20 cellular contexts compared by ENCODE assay signal in the genomic region with DNA sequence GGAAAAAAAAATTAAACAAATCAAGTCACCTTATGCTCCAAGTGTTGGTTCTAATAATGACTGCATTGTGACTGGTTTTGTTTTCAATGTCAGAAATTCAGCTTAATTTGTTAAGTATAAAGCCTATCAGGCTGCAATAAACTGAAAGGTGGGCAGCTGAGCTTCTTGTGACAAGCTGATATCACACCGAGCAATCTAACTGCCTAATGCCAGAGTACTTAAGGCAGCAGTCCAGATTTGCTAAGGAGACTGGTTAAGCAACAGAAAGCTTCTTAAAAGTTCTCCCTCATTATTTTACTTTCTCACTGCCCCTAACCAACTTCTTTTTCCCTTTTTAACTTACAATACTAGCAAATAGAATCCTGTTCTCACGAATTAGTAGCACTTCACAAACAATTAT.
DNase-seq lines count a peak whose midpoint lies in the region; ATAC-seq, FAIRE-seq and TF ChIP-seq lines count a peak whose summit lies in the region.
"Had no signal": no experiment of that assay in that cellular context is flagged by ENCODE, and none has a peak within 500 bp of the region (broad histone marks: within the 10 kb centered on the region; RNA-seq: fewer than 3 reads in every experiment).

No MANE protein-coding gene starts in this region.

- in situ Hi-C loops in SK-MEL-5 (cut with HindIII; ENCODE audit: low pct_unique_long_range_greater_than_20kb, low sequenced_read_pairs), result no loop called here

- peak overlapping the region; percentile 62 for H3K27ac ChIP-seq in neural progenitor cell
- H3K27ac ChIP-seq: foreskin keratinocyte, transverse colon had no signal

- H4K20me1 ChIP-seq in neural progenitor cell (ENCODE audit: low read depth), result no peaks in the 10 kb centered on the region

- peak; percentile 57 for FAIRE-seq in GM19239 (lab: Jason Lieb, UNC)
- FAIRE-seq: GM18507 had no signal

- H3K36me3 Mint-ChIP-seq in neural progenitor cell, result no peaks in the 10 kb centered on the region

- ATAC-seq in HG03442 (IDR thresholded peaks at IDR 0.05; ENCODE audit: unreplicated experiment) (no peak), GM18520 (IDR thresholded peaks at IDR 0.05; ENCODE audit: unreplicated experiment) (no peak)
- ATAC-seq: foreskin keratinocyte; left colon; stimulated activated effector memory CD8-positive, alpha-beta T cell treated with anti-CD3 and anti-CD28 coated beads, Interleukin-12 subunit alpha, Interleukin-12 subunit beta, amount 100 ng/mL, for 72 hours had no signal

- H3K9me3 ChIP-seq in neural progenitor cell (ENCODE audit: low read depth), result no peaks in the 10 kb centered on the region
- H3K9me3 ChIP-seq: transverse colon had no signal

- DNase-seq in GM19239 (ENCODE audit: insufficient read length, low spot score) (no peak), SK-MEL-5 (ENCODE audit: low read depth, low spot score) (peak; percentile 2), dermis blood vessel endothelial cell (peak; percentile 3), neural progenitor cell (ENCODE audit: low spot score) (no peak), RKO (ENCODE audit: low spot score) (no peak), nucleus accumbens (lab: John Stamatoyannopoulos, UW) (no peak)
- DNase-seq: activated CD8-positive, alpha-beta memory T cell treated with anti-CD3 and anti-CD28 coated beads, Interleukin-2, amount 50 U/mL, for 4 hours; activated gamma-delta T cell; foreskin keratinocyte; HFFc6; left colon; NCI-H2107; NCI-H774; posterior cingulate gyrus; transverse colon had no signal

- no peaks in the 10 kb centered on the region for H3K9me3 Mint-ChIP-seq in neural progenitor cell
- H3K9me3 Mint-ChIP-seq: HFFc6; stimulated activated effector memory CD8-positive, alpha-beta T cell treated with anti-CD3 and anti-CD28 coated beads, Interleukin-12 subunit alpha, Interleukin-12 subunit beta, amount 100 ng/mL, for 72 hours had no signal

- TF ChIP-seq CTCF in neural progenitor cell (IDR thresholded peaks at IDR 0.05), result no peak

- H3K27me3 Mint-ChIP-seq in neural progenitor cell (ENCODE audit: insufficient read depth, low read depth), result no peaks in the 10 kb centered on the region
- H3K27me3 Mint-ChIP-seq: B cell had no signal

- H3K4me1 Mint-ChIP-seq in neural progenitor cell, result peaks cover 18% of the 10 kb centered on the region
- H3K4me1 Mint-ChIP-seq: B cell had no signal

- H3F3A ChIP-seq in neural progenitor cell (ENCODE audit: low read depth), result peaks cover 19% of the 10 kb centered on the region

- peaks cover 17% of the 10 kb centered on the region for H3K4me1 ChIP-seq in neural progenitor cell
- H3K4me1 ChIP-seq: foreskin keratinocyte, transverse colon had no signal

- H3K9ac ChIP-seq in neural progenitor cell, result no peak overlapping the region

- no peaks in the 10 kb centered on the region for H3K36me3 ChIP-seq in neural progenitor cell
- H3K36me3 ChIP-seq: transverse colon had no signal

- no peaks in the 10 kb centered on the region for H3K27me3 ChIP-seq in neural progenitor cell
- H3K27me3 ChIP-seq: foreskin keratinocyte, transverse colon had no signal

- peak overlapping the region; percentile 43 for H3K27ac Mint-ChIP-seq in neural progenitor cell
- H3K27ac Mint-ChIP-seq: B cell; HFFc6; stimulated activated effector memory CD8-positive, alpha-beta T cell treated with anti-CD3 and anti-CD28 coated beads, Interleukin-12 subunit alpha, Interleukin-12 subunit beta, amount 100 ng/mL, for 72 hours had no signal

- H2AFZ ChIP-seq in neural progenitor cell (replicated peaks), result no peak overlapping the region

- no peak overlapping the region for H3K4me3 Mint-ChIP-seq in neural progenitor cell
- H3K4me3 Mint-ChIP-seq: B cell; HFFc6; stimulated activated effector memory CD8-positive, alpha-beta T cell treated with anti-CD3 and anti-CD28 coated beads, Interleukin-12 subunit alpha, Interleukin-12 subunit beta, amount 100 ng/mL, for 72 hours had no signal

- H3K4me2 ChIP-seq in neural progenitor cell, result no peak overlapping the region

- no peak overlapping the region for H3K4me3 ChIP-seq in neural progenitor cell
- H3K4me3 ChIP-seq: transverse colon had no signal

- H3K79me2 ChIP-seq in neural progenitor cell (ENCODE audit: low read depth), result no peaks in the 10 kb centered on the region

Comparison
In these comparisons a context has a peak if more than half of its experiments do, and no peak if none do; other contexts are left out.
1. DNase-seq: peak in SK-MEL-5 (single experiment) and dermis blood vessel endothelial cell (single experiment); none in GM19239 (single experiment), neural progenitor cell (single experiment), RKO (single experiment) and nucleus accumbens (0 of 56).